ENCODE assay signal across 10 cellular contexts in the genomic region with DNA sequence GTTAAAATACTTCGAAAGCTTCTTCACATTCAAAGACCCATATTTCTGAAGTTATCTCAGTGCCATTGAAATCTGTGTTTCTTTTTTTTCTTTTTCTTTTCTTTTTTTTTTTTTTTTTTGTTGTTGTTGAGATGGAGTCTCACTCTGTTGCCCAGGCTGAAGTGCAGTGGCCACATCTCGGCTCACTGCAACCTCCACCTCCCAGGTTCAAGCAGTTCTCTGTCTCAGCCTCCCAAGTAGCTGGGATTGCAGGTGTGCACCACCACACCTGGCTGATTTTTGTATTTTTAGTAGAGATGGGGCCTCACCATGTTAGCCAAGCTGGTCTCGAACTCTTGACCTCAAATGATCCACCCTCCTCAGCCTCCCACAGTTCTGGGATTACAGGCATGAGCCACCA. TPM values are rescaled to one million over a fixed set of nuclear protein-coding genes. Genes with fewer than 3 reads are reported as not detected.
"Had no signal": no experiment of that assay in that cellular context is flagged by ENCODE, and none has a peak within 500 bp of the region (broad histone marks: within the 10 kb centered on the region; RNA-seq: fewer than 3 reads in every experiment).

No MANE protein-coding gene starts in this region.

RNA-seq across cellular contexts. Expression of a gene that starts 58.0 kb away (rescaled TPM):
- total RNA-seq: activated T-cell treated with anti-CD3 and anti-CD28 coated beads, Interleukin-2, amount 50 U/mL, for 4 hours; activated T-helper 2 cell treated with anti-CD3 and anti-CD28 coated beads, Interferon-gamma antibody, Interleukin-2, Interleukin-4, amounts not matched to agents 10 μg/mL and 5 μg/mL and 100 μg/mL, durations not matched to agents 14 hours and 24 hours and 36 hours; chondrocyte; epithelial cell of proximal tubule; foreskin keratinocyte; kidney epithelial cell; left lobe of liver; myocyte; posterior vena cava; subcutaneous adipose tissue had no signal
